In the genomic region with DNA sequence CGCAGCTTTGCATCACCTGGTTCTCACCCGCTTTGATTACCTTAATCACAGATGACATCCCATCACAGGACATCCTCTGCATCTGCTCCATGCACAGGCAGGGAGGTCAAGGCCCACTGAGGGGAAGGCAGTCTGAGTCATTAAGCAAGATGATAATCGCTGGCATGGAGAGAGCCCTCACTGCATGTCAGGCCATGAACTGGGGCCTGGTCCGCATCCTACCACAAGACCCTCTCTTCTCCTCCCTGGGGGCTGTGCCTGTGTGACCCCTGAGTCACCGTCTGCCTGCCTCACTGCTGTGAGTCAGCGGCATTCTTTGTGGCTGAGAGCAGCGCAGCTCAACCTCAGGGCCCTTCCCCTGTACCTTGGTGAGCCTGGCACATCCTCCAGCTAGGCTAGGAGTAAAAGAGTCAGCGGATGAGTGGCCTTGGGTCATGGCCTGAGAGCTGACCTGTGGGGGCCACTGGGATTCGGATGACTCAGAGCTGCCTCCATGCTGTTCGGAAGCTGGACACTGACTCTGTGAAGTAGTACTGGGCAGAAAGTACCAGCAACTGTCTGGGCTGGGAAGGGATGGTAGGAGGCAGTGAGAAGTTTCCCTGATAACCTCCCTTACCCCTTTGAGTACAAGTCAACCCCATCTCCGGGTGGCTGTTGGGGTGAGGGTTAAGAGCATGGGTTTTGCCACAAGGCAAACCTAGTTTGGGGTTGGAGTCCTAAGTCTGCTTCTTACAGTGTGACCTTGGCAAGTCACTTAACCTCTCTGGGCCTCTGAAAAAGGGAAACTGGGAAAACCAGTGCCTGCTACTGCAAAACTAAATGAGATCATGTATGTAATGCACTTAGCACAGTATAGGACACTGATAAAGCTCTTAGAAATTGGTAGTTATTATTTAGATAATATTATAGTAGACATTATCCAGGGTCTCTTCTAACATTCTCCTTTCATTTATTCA, we compare ENCODE assay signal across 1 cellular context.
TF ChIP-seq lines count a peak whose summit lies in the region.

No MANE protein-coding gene starts in this region.

TF ChIP-seq in SK-N-SH, 30 proteins besides CTCF, POLR2A, EP300 and RAD21 (continued from another document):
- TF ChIP-seq, protein P1, sequence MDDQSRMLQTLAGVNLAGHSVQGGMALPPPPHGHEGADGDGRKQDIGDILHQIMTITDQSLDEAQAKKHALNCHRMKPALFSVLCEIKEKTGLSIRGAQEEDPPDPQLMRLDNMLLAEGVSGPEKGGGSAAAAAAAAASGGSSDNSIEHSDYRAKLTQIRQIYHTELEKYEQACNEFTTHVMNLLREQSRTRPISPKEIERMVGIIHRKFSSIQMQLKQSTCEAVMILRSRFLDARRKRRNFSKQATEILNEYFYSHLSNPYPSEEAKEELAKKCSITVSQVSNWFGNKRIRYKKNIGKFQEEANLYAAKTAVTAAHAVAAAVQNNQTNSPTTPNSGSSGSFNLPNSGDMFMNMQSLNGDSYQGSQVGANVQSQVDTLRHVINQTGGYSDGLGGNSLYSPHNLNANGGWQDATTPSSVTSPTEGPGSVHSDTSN (IDR thresholded peaks at IDR 0.05) = peak; percentile 93
- TF ChIP-seq JUND (IDR thresholded peaks at IDR 0.05) = peak; percentile 99
- no peak for TF ChIP-seq USF2 (IDR thresholded peaks at IDR 0.05; ENCODE audit: borderline replicate concordance, low read depth, low read length)
- TF ChIP-seq TCF12 (IDR thresholded peaks at IDR 0.05) = peak; percentile 97
- peak; percentile 100 for TF ChIP-seq RXRA (IDR thresholded peaks at IDR 0.05; ENCODE audit: borderline replicate concordance, low read depth)
- peak; percentile 19 for TF ChIP-seq CHD2 (IDR thresholded peaks at IDR 0.05; ENCODE audit: low read length, partially characterized antibody)
- peak; percentile 84 for TF ChIP-seq FOXM1 (IDR thresholded peaks at IDR 0.05; ENCODE audit: low read depth)
- TF ChIP-seq YY1 (IDR thresholded peaks at IDR 0.05; ENCODE audit: low read depth) = peak; percentile 50; the same call in 1 of the 2 replicates
- peak; percentile 96 for TF ChIP-seq TEAD4 (IDR thresholded peaks at IDR 0.05; ENCODE audit: borderline replicate concordance, insufficient read depth)
- TF ChIP-seq, protein P2, sequence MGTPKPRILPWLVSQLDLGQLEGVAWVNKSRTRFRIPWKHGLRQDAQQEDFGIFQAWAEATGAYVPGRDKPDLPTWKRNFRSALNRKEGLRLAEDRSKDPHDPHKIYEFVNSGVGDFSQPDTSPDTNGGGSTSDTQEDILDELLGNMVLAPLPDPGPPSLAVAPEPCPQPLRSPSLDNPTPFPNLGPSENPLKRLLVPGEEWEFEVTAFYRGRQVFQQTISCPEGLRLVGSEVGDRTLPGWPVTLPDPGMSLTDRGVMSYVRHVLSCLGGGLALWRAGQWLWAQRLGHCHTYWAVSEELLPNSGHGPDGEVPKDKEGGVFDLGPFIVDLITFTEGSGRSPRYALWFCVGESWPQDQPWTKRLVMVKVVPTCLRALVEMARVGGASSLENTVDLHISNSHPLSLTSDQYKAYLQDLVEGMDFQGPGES (IDR thresholded peaks at IDR 0.05; ENCODE audit: low read depth, low read length) = no peak
- peak; percentile 87 for TF ChIP-seq GATA2 (CRISPR knock-in tag; IDR thresholded peaks at IDR 0.05)
- TF ChIP-seq NRF1 (IDR thresholded peaks at IDR 0.05; ENCODE audit: low read depth, low read length) = no peak
- TF ChIP-seq TAF1 (IDR thresholded peaks at IDR 0.05; ENCODE audit: borderline replicate concordance, low read depth, low read length) = no peak
- no peak for TF ChIP-seq MEF2A (IDR thresholded peaks at IDR 0.05; ENCODE audit: borderline replicate concordance, low read depth)
- TF ChIP-seq FOXJ3 (CRISPR knock-in tag; IDR thresholded peaks at IDR 0.05) = peak; percentile 69; the same call in 1 of the 2 replicates
- TF ChIP-seq NFIC (IDR thresholded peaks at IDR 0.05; ENCODE audit: borderline replicate concordance) = peak; percentile 85
